ENCODE assay signal across 15 cellular contexts in genomic region chr1:62725981-62726588, GRCh38.
DNase-seq lines count a peak whose midpoint lies in the region; ATAC-seq and TF ChIP-seq lines count a peak whose summit lies in the region.
"Had no signal": no experiment of that assay in that cellular context is flagged by ENCODE, and none has a peak within 500 bp of the region (broad histone marks: within the 10 kb centered on the region; RNA-seq: fewer than 3 reads in every experiment).

No MANE protein-coding gene starts in this region.

- ATAC-seq in HG02970 (IDR thresholded peaks at IDR 0.05; ENCODE audit: low FRiP score, unreplicated experiment) (no peak), HG03354 (IDR thresholded peaks at IDR 0.05; ENCODE audit: poor library complexity, severe bottlenecking, unreplicated experiment) (no peak)
- ATAC-seq: activated CD4-positive, alpha-beta T cell treated with anti-CD3 and anti-CD28 coated beads for 36 hours; Panc1; T-helper 17 cell had no signal

- TF ChIP-seq CTCF in retinal pigment epithelial cell (conservative IDR thresholded peaks at IDR 0.05; ENCODE audit: low read depth, low read length): no peak

- DNase-seq in EH (ENCODE audit: low read depth) (peak; percentile 42), amniotic epithelial cell (ENCODE audit: low read depth) (peak; percentile 11), foreskin melanocyte (peak; percentile 93), retinal pigment epithelial cell (ENCODE audit: low read depth) (peak; percentile 19), OCI-M2 (lab: John Stamatoyannopoulos, UW; ENCODE audit: unreplicated experiment) (no peak)
- DNase-seq in activated CD4-positive, alpha-beta T cell treated with anti-CD3 and anti-CD28 coated beads, Interleukin-2, amount 50 U/mL, for 1 hour: no peak
- DNase-seq: activated CD4-positive, alpha-beta T cell treated with anti-CD3 and anti-CD28 coated beads for 36 hours; esophagus squamous epithelium; mesendoderm; NCI-H187; stimulated activated CD4-positive, alpha-beta T cell treated with anti-CD3 and anti-CD28 coated beads, Interleukin-12 subunit alpha, Interleukin-12 subunit beta, amount 100 ng/mL, for 4 hours; T-helper 17 cell had no signal

- no peak overlapping the region for H3K4me3 ChIP-seq in retinal pigment epithelial cell (ENCODE audit: low read length)

Comparison
In these comparisons a context has a peak if more than half of its experiments do, and no peak if none do; other contexts are left out.
1. DNase-seq: peak in EH (single experiment), amniotic epithelial cell (single experiment), foreskin melanocyte (single experiment) and retinal pigment epithelial cell (single experiment); none in OCI-M2 (single experiment) and activated CD4-positive, alpha-beta T cell treated with anti-CD3 and anti-CD28 coated beads, Interleukin-2, amount 50 U/mL, for 1 hour (single experiment).